In the genomic region with DNA sequence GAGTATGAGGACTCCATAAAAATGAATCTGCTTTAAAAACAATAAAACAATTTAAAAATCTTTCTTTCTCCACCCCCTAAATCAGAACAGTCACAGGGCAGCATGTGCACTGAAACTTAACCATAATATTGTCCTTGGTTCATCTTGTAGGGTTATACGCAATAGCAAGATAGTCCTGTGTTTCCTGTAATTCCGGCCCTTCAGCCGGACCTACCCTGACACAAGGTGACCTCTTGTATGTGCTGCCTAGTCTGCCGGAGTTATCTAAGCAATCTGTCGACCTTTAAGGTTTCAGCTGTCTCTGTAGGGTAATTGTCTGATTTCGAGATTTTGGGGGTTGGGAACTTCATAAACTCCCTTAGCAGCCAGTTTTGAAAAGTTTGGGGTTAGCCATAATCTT, we compare ENCODE assay signal across 17 cellular contexts.
"Had no signal": no experiment of that assay in that cellular context is flagged by ENCODE, and none has a peak within 500 bp of the region (broad histone marks: within the 10 kb centered on the region; RNA-seq: fewer than 3 reads in every experiment).

No MANE protein-coding gene starts in this region.

- H3K36me3 Mint-ChIP-seq: activated naive CD4-positive, alpha-beta T cell treated with anti-CD3 and anti-CD28 coated beads, Interleukin-2, amount 50 U/mL, for 72 hours; naive thymus-derived CD8-positive, alpha-beta T cell; WTC11 had no signal

- DNase-seq: activated CD4-positive, alpha-beta T cell treated with anti-CD3 and anti-CD28 coated beads for 4 hours; activated CD8-positive, alpha-beta T cell treated with anti-CD3 and anti-CD28 coated beads for 36 hours; activated gamma-delta T cell; activated T-cell treated with anti-CD3 and anti-CD28 coated beads, Interleukin-2, amount 50 U/mL, for 4 hours; effector CD4-positive, alpha-beta T cell; gastrocnemius medialis; naive thymus-derived CD8-positive, alpha-beta T cell; posterior cingulate gyrus; stimulated activated CD4-positive, alpha-beta T cell treated with anti-CD3 and anti-CD28 coated beads, Interleukin-4, amount 100 ng/mL, for 24 hours; stimulated activated naive CD4-positive, alpha-beta T cell; T-helper 17 cell had no signal

- H3K4me3 ChIP-seq: gastrocnemius medialis, skin epidermis, tibial nerve had no signal

- H3K27ac Mint-ChIP-seq: activated CD8-positive, alpha-beta T cell treated with anti-CD3 and anti-CD28 coated beads for 36 hours; activated naive CD4-positive, alpha-beta T cell treated with anti-CD3 and anti-CD28 coated beads, Interleukin-2, amount 50 U/mL, for 72 hours; naive thymus-derived CD8-positive, alpha-beta T cell; T-helper 17 cell; WTC11 had no signal

- H3K36me3 ChIP-seq: gastrocnemius medialis, neutrophil had no signal

- H3K27ac ChIP-seq: neutrophil, skin epidermis had no signal

- ATAC-seq: activated CD8-positive, alpha-beta T cell treated with anti-CD3 and anti-CD28 coated beads for 36 hours; activated naive CD4-positive, alpha-beta T cell treated with anti-CD3 and anti-CD28 coated beads, Interleukin-2, amount 50 U/mL, for 72 hours; activated T-cell treated with anti-CD3 and anti-CD28 coated beads, Interleukin-2, amount 50 U/mL, for 4 hours; gastrocnemius medialis; left lobe of liver; naive thymus-derived CD8-positive, alpha-beta T cell; T-helper 17 cell; WTC11 had no signal

- H3K4me1 ChIP-seq: gastrocnemius medialis had no signal

- H3K27me3 ChIP-seq: gastrocnemius medialis, neutrophil, tibial nerve had no signal

- H3K4me1 Mint-ChIP-seq: naive thymus-derived CD8-positive, alpha-beta T cell had no signal

- H3K9me3 Mint-ChIP-seq: activated CD8-positive, alpha-beta T cell treated with anti-CD3 and anti-CD28 coated beads for 36 hours; activated naive CD4-positive, alpha-beta T cell treated with anti-CD3 and anti-CD28 coated beads, Interleukin-2, amount 50 U/mL, for 72 hours; activated T-cell treated with anti-CD3 and anti-CD28 coated beads, Interleukin-2, amount 50 U/mL, for 4 hours; naive thymus-derived CD8-positive, alpha-beta T cell; WTC11 had no signal

- H3K9me3 ChIP-seq: gastrocnemius medialis, neutrophil, tibial nerve had no signal

- H3K4me3 Mint-ChIP-seq: activated CD8-positive, alpha-beta T cell treated with anti-CD3 and anti-CD28 coated beads for 36 hours; activated T-cell treated with anti-CD3 and anti-CD28 coated beads, Interleukin-2, amount 50 U/mL, for 4 hours; naive thymus-derived CD8-positive, alpha-beta T cell; T-helper 17 cell; WTC11 had no signal
